ENCODE assay signal across 7 cellular contexts in genomic region chr16:20253825-20254224, GRCh38.
"Had no signal": no experiment of that assay in that cellular context is flagged by ENCODE, and none has a peak within 500 bp of the region (broad histone marks: within the 10 kb centered on the region; RNA-seq: fewer than 3 reads in every experiment).

No MANE protein-coding gene starts in this region.

- FAIRE-seq: HTR-8/SVneo, K562 had no signal

- H3K27ac ChIP-seq: HL-60, KMS-11 had no signal

- ATAC-seq: K562 had no signal

- DNase-seq: IMR-90, KBM-7, KG1 had no signal

- H3K4me2 ChIP-seq: KMS-11 had no signal

- H3K4me3 ChIP-seq: K562 had no signal

- H3K9ac ChIP-seq: KMS-11 had no signal
